19 cellular contexts compared by ENCODE assay signal in genomic region chr1:182851825-182852224, GRCh38.
"Had no signal": no experiment of that assay in that cellular context is flagged by ENCODE, and none has a peak within 500 bp of the region (broad histone marks: within the 10 kb centered on the region; RNA-seq: fewer than 3 reads in every experiment).

No MANE protein-coding gene starts in this region.

- H3K27ac Mint-ChIP-seq: stimulated activated naive B cell treated with anti-CD40 and anti-IgM and Interleukin-4, amounts not matched to agents 10 μg/mL and 1 μg/mL and 100 μg/mL, for 72 hours had no signal

- H3K9me3 Mint-ChIP-seq: naive thymus-derived CD8-positive, alpha-beta T cell; stimulated activated naive B cell treated with anti-CD40 and anti-IgM and Interleukin-4, amounts not matched to agents 10 μg/mL and 1 μg/mL and 100 μg/mL, for 72 hours had no signal

- H3K27me3 Mint-ChIP-seq: naive thymus-derived CD8-positive, alpha-beta T cell; stimulated activated naive B cell treated with anti-CD40 and anti-IgM and Interleukin-4, amounts not matched to agents 10 μg/mL and 1 μg/mL and 100 μg/mL, for 72 hours had no signal

- DNase-seq: dermis blood vessel endothelial cell; esophagus squamous epithelium; foreskin fibroblast; glutamatergic neuron; islet precursor cell; mammary epithelial cell; mucosa of descending colon; naive thymus-derived CD8-positive, alpha-beta T cell; psoas muscle; retina; spleen; stimulated activated CD4-positive, alpha-beta T cell treated with anti-CD3 and anti-CD28 coated beads, Interleukin-15, amount 100 ng/mL, for 24 hours; stimulated activated CD4-positive, alpha-beta T cell treated with anti-CD3 and anti-CD28 coated beads, Interleukin-1b, Interleukin-23, amount 100 ng/mL, for 48 hours; stimulated activated CD4-positive, alpha-beta T cell treated with anti-CD3 and anti-CD28 coated beads, Interleukin-4, amount 100 ng/mL, for 24 hours; stimulated activated naive B cell treated with anti-CD40 and anti-IgM and Interleukin-4, amounts not matched to agents 10 μg/mL and 1 μg/mL and 100 μg/mL, for 72 hours; trophoblast cell had no signal

- H3K4me3 Mint-ChIP-seq: naive thymus-derived CD8-positive, alpha-beta T cell; stimulated activated naive B cell treated with anti-CD40 and anti-IgM and Interleukin-4, amounts not matched to agents 10 μg/mL and 1 μg/mL and 100 μg/mL, for 72 hours had no signal

- ATAC-seq: gastroesophageal sphincter; left lobe of liver; mucosa of descending colon; naive thymus-derived CD8-positive, alpha-beta T cell; psoas muscle; sciatic nerve had no signal
